Comparison of ENCODE assay signal across 32 cellular contexts in genomic region chr21:37909936-37910335, GRCh38. TPM values are rescaled to one million over a fixed set of nuclear protein-coding genes. Genes with fewer than 3 reads are reported as not detected.
DNase-seq lines count a peak whose midpoint lies in the region; ATAC-seq, FAIRE-seq and TF ChIP-seq lines count a peak whose summit lies in the region.
"Had no signal": no experiment of that assay in that cellular context is flagged by ENCODE, and none has a peak within 500 bp of the region (broad histone marks: within the 10 kb centered on the region; RNA-seq: fewer than 3 reads in every experiment).

No MANE protein-coding gene starts in this region.

- POLR2A ChIA-PET in Panc1 (lab: Charles Lee) = interaction anchor here (0.6 kb wide), 1 partner anchor 201 kb away, joined by 4 read pairs; no protein-coding TSS in a partner anchor
- POLR2A ChIA-PET in HepG2 (lab: Yijun Ruan, JAX) = no interaction called here

- H2AFZ ChIP-seq in osteoblast (ENCODE audit: low read length) (no peak overlapping the region), trophoblast cell (ENCODE audit: insufficient read depth, low read length, poor library complexity) (no peak overlapping the region), HepG2 (ENCODE audit: low read length) (no peak overlapping the region)
- H2AFZ ChIP-seq: PC-9 had no signal

- no peak overlapping the region for H3K4me3 Mint-ChIP-seq in endodermal cell
- H3K4me3 Mint-ChIP-seq: activated naive CD4-positive, alpha-beta T cell treated with anti-CD3 and anti-CD28 coated beads, Interleukin-2, amount 50 U/mL, for 24 hours; stimulated activated effector memory CD8-positive, alpha-beta T cell treated with anti-CD3 and anti-CD28 coated beads, Interleukin-12 subunit alpha, Interleukin-12 subunit beta, amount 100 ng/mL, for 72 hours had no signal

- intact Hi-C loops in Panc1 (cut with micrococcal nuclease; ENCODE audit: unreplicated experiment) (no loop called here), HepG2 (cut with micrococcal nuclease; ENCODE audit: unreplicated experiment) (no loop called here)

- DNase-seq in H7 (peak; percentile 34), Panc1 (ENCODE audit: low read depth, low spot score) (no peak), endodermal cell (no peak), osteoblast (ENCODE audit: insufficient read length, low spot score, missing footprints) (no peak), trophoblast cell (no peak), NCI-H510A treated with DMSO at 0.1 percent for 48 hours (lab: John Stamatoyannopoulos, UW) (no peak), HepG2 (ENCODE audit: low spot score) (no peak)
- DNase-seq: activated CD4-positive, alpha-beta T cell treated with anti-CD3 and anti-CD28 coated beads for 48 hours; activated CD8-positive, alpha-beta memory T cell treated with anti-CD3 and anti-CD28 coated beads for 24 hours; activated T-cell treated with anti-CD3 and anti-CD28 coated beads for 4 hours; amniotic stem cell; C1 segment of cervical spinal cord; COR-L47; effector memory CD4-positive, alpha-beta T cell; foreskin keratinocyte; heart left ventricle; left ventricle myocardium inferior; NCI-H446 treated with DMSO at 0.1 percent for 48 hours; PC-9; SHP77; SW 1271 had no signal

- H3K36me3 ChIP-seq in H7 (replicated peaks; ENCODE audit: control insufficient read depth, insufficient read depth, low read length) (no peaks in the 10 kb centered on the region), Panc1 (ENCODE audit: control insufficient read depth, insufficient read depth, low read length) (no peaks in the 10 kb centered on the region), endodermal cell (ENCODE audit: control insufficient read depth, insufficient read depth, low read length) (no peaks in the 10 kb centered on the region), osteoblast (ENCODE audit: insufficient read depth, low read length) (no peaks in the 10 kb centered on the region), trophoblast cell (ENCODE audit: control insufficient read depth in 1 of 2, insufficient read depth in 2 of 2, low read length in 2 of 2) (no peaks in the 10 kb centered on the region), HepG2 (replicated peaks in 1 of 2; ENCODE audit: control insufficient read depth in 1 of 2, insufficient read depth in 2 of 2, low read length in 2 of 2) (no peaks in the 10 kb centered on the region)
- H3K36me3 ChIP-seq: heart left ventricle, left ventricle myocardium inferior, neutrophil, tibial nerve had no signal

- H3K27ac Mint-ChIP-seq in endodermal cell = no peak overlapping the region
- H3K27ac Mint-ChIP-seq: activated naive CD4-positive, alpha-beta T cell treated with anti-CD3 and anti-CD28 coated beads, Interleukin-2, amount 50 U/mL, for 24 hours; activated T-helper 2 cell treated with anti-CD3 and anti-CD28 coated beads, Interferon-gamma antibody, Interleukin-2, Interleukin-4, amounts not matched to agents 10 μg/mL and 5 μg/mL and 100 μg/mL, durations not matched to agents 14 hours and 24 hours and 36 hours; stimulated activated effector memory CD8-positive, alpha-beta T cell treated with anti-CD3 and anti-CD28 coated beads, Interleukin-12 subunit alpha, Interleukin-12 subunit beta, amount 100 ng/mL, for 72 hours had no signal

- H3K18ac ChIP-seq in trophoblast cell (ENCODE audit: low read length) = no peak overlapping the region

- H3K79me2 ChIP-seq in osteoblast (ENCODE audit: insufficient read depth, low read length) (no peaks in the 10 kb centered on the region), trophoblast cell (ENCODE audit: control insufficient read depth, insufficient read depth, low read length, poor library complexity) (no peaks in the 10 kb centered on the region), HepG2 (ENCODE audit: insufficient read depth, low read length) (no peaks in the 10 kb centered on the region)

- no peak for TF ChIP-seq RAD21 in HepG2 (CRISPR knock-in tag; IDR thresholded peaks at IDR 0.05)

- H4K8ac ChIP-seq in trophoblast cell (ENCODE audit: low read depth, low read length) = no peak overlapping the region

- WGBS in endodermal cell (ENCODE audit: insufficient coverage in 1 of 2, insufficient read length in 1 of 2), 2 experiments = 91 to 95% methylated on average over 6 of the region's 6 CpGs
- no CpG with 5 or more reads among the region's 6 CpGs for WGBS in trophoblast cell (ENCODE audit: extremely low coverage, insufficient coverage, insufficient read length)
- WGBS in HepG2 (ENCODE audit: low lambda C conversion rate) = 22% methylated on average over 4 of the region's 6 CpGs

- H3K4me2 ChIP-seq in osteoblast (ENCODE audit: insufficient read depth, low read length) = no peak overlapping the region
- no peak overlapping the region for H3K4me2 ChIP-seq in trophoblast cell (ENCODE audit: low read length)
- H3K4me2 ChIP-seq in HepG2 (ENCODE audit: low read depth, low read length) = no peak overlapping the region
- H3K4me2 ChIP-seq: PC-9 had no signal

- no peaks in the 10 kb centered on the region for H4K20me1 ChIP-seq in osteoblast (ENCODE audit: insufficient read depth, low read length)
- H4K20me1 ChIP-seq in HepG2 (ENCODE audit: insufficient read depth, low read length) = no peaks in the 10 kb centered on the region

- ATAC-seq in Panc1 = no peak
- ATAC-seq in HepG2 = no peak
- no peak for ATAC-seq in HG03565 (IDR thresholded peaks at IDR 0.05; ENCODE audit: unreplicated experiment)
- ATAC-seq: foreskin keratinocyte; GM12878; HCT116; heart left ventricle; stimulated activated effector memory CD8-positive, alpha-beta T cell treated with anti-CD3 and anti-CD28 coated beads, Interleukin-12 subunit alpha, Interleukin-12 subunit beta, amount 100 ng/mL, for 72 hours had no signal

- no peak for TF ChIP-seq EP300 in HepG2 (IDR thresholded peaks at IDR 0.05; ENCODE audit: low read depth in 2 of 2, low read length in 2 of 2)
- TF ChIP-seq EP300 in HepG2 (CRISPR knock-in tag; IDR thresholded peaks at IDR 0.05; ENCODE audit: borderline replicate concordance) = no peak

- no TSS peak for BruUV-seq in Panc1 (replicated peaks; lab: Mats Ljungman, UMichigan)
- BruUV-seq in HepG2 (replicated peaks; lab: Mats Ljungman, UMichigan) = no TSS peak

- no peak overlapping the region for H2BK12ac ChIP-seq in trophoblast cell (ENCODE audit: low read length)

- no peak overlapping the region for H4K12ac ChIP-seq in trophoblast cell (ENCODE audit: low read depth, low read length)

- no peak overlapping the region for H3K4ac ChIP-seq in trophoblast cell (ENCODE audit: low read depth, low read length)

- peaks cover 30% of the 10 kb centered on the region for H3K27me3 Mint-ChIP-seq in endodermal cell (ENCODE audit: insufficient read depth)

- H3K4me3 ChIP-seq in H7 (ENCODE audit: insufficient read depth, low read depth, low read length) = no peak overlapping the region
- no peak overlapping the region for H3K4me3 ChIP-seq in Panc1 (ENCODE audit: low read depth in 2 of 2, low read length in 2 of 2)
- H3K4me3 ChIP-seq in endodermal cell (ENCODE audit: low read length) = no peak overlapping the region
- no peak overlapping the region for H3K4me3 ChIP-seq in osteoblast (ENCODE audit: insufficient read depth, low read length)
- no peak overlapping the region for H3K4me3 ChIP-seq in trophoblast cell (ENCODE audit: low read depth, low read length)
- H3K4me3 ChIP-seq in HepG2 (replicated peaks in 1 of 3; ENCODE audit: insufficient read depth in 1 of 3, low read depth in 2 of 3, low read length in 3 of 3) = no peak overlapping the region
- H3K4me3 ChIP-seq: GM12878, heart left ventricle, left ventricle myocardium inferior, PC-9, tibial nerve had no signal

- no peak overlapping the region for H3K14ac ChIP-seq in trophoblast cell (ENCODE audit: low read length)

- no peak overlapping the region for H2BK120ac ChIP-seq in trophoblast cell (ENCODE audit: insufficient read depth, low read length, poor library complexity)

- no peaks in the 10 kb centered on the region for H3K36me3 Mint-ChIP-seq in endodermal cell (ENCODE audit: low read depth)
- H3K36me3 Mint-ChIP-seq: activated naive CD4-positive, alpha-beta T cell treated with anti-CD3 and anti-CD28 coated beads, Interleukin-2, amount 50 U/mL, for 24 hours; stimulated activated effector memory CD8-positive, alpha-beta T cell treated with anti-CD3 and anti-CD28 coated beads, Interleukin-12 subunit alpha, Interleukin-12 subunit beta, amount 100 ng/mL, for 72 hours had no signal

- H3K27me3 ChIP-seq in H7 (ENCODE audit: control insufficient read depth, insufficient read depth, low read length) = peaks cover 7% of the 10 kb centered on the region
- H3K27me3 ChIP-seq in Panc1 (ENCODE audit: control insufficient read depth, insufficient read depth, low read length) = peaks cover 7% of the 10 kb centered on the region
- H3K27me3 ChIP-seq in endodermal cell (ENCODE audit: control insufficient read depth, insufficient read depth, low read length, poor library complexity, severe bottlenecking) = peaks cover 50% of the 10 kb centered on the region
- H3K27me3 ChIP-seq in osteoblast (ENCODE audit: insufficient read depth, low read length) = peaks cover 41% of the 10 kb centered on the region
- peaks cover 4% of the 10 kb centered on the region for H3K27me3 ChIP-seq in trophoblast cell (ENCODE audit: insufficient read depth, low read length)
- no peaks in the 10 kb centered on the region; a peak in 1 of 5 replicates for H3K27me3 ChIP-seq in HepG2 (ENCODE audit: control insufficient read depth in 1 of 2, insufficient read depth in 2 of 2, low read length in 2 of 2)

- CTCF ChIA-PET in Panc1 (lab: Charles Lee) = no interaction called here
- CTCF ChIA-PET in HepG2 (lab: Yijun Ruan, JAX; ENCODE audit: low intra/inter-chr PET ratio, low total read pairs) = no interaction called here

- H3K9me3 Mint-ChIP-seq in endodermal cell = no peaks in the 10 kb centered on the region
- H3K9me3 Mint-ChIP-seq: activated naive CD4-positive, alpha-beta T cell treated with anti-CD3 and anti-CD28 coated beads, Interleukin-2, amount 50 U/mL, for 24 hours; activated T-helper 2 cell treated with anti-CD3 and anti-CD28 coated beads, Interferon-gamma antibody, Interleukin-2, Interleukin-4, amounts not matched to agents 10 μg/mL and 5 μg/mL and 100 μg/mL, durations not matched to agents 14 hours and 24 hours and 36 hours; stimulated activated effector memory CD8-positive, alpha-beta T cell treated with anti-CD3 and anti-CD28 coated beads, Interleukin-12 subunit alpha, Interleukin-12 subunit beta, amount 100 ng/mL, for 72 hours had no signal

- H4K91ac ChIP-seq in trophoblast cell (ENCODE audit: low read depth, low read length) = no peak overlapping the region

- H3K4me1 ChIP-seq in Panc1 (ENCODE audit: control insufficient read depth, insufficient read depth, low read length) (no peaks in the 10 kb centered on the region), endodermal cell (ENCODE audit: control insufficient read depth, insufficient read depth, low read length) (no peaks in the 10 kb centered on the region), osteoblast (ENCODE audit: insufficient read depth, low read length) (no peaks in the 10 kb centered on the region), trophoblast cell (ENCODE audit: control insufficient read depth in 1 of 2, insufficient read depth in 2 of 2, low read length in 2 of 2) (no peaks in the 10 kb centered on the region), HepG2 (ENCODE audit: insufficient read depth, low read length) (no peaks in the 10 kb centered on the region)
- H3K4me1 ChIP-seq: foreskin keratinocyte had no signal

- H3K79me1 ChIP-seq in trophoblast cell (ENCODE audit: low read length) = no peaks in the 10 kb centered on the region

- H3K9me3 ChIP-seq in Panc1 (ENCODE audit: control insufficient read depth, insufficient read depth, low read depth, low read length) (no peaks in the 10 kb centered on the region), endodermal cell (ENCODE audit: control insufficient read depth, low read length) (no peaks in the 10 kb centered on the region), osteoblast (ENCODE audit: low read depth, low read length) (no peaks in the 10 kb centered on the region), trophoblast cell (ENCODE audit: insufficient read depth, low read depth, low read length) (no peaks in the 10 kb centered on the region), HepG2 (ENCODE audit: low read length) (no peaks in the 10 kb centered on the region)
- H3K9me3 ChIP-seq: heart left ventricle, left ventricle myocardium inferior, neutrophil, tibial nerve had no signal

- no peak overlapping the region for H3K9ac ChIP-seq in endodermal cell (ENCODE audit: extremely low read depth, low read length, poor library complexity, severe bottlenecking)
- H3K9ac ChIP-seq in trophoblast cell (ENCODE audit: low read length) = no peak overlapping the region
- no peak overlapping the region for H3K9ac ChIP-seq in HepG2 (ENCODE audit: insufficient read depth, low read depth, low read length)

- H3K23ac ChIP-seq in trophoblast cell (ENCODE audit: low read length) = no peak overlapping the region

- no peak overlapping the region for H2AK5ac ChIP-seq in trophoblast cell (ENCODE audit: low read length)

- TF ChIP-seq CTCF in Panc1 (IDR thresholded peaks at IDR 0.05) = peak; percentile 32
- TF ChIP-seq CTCF in endodermal cell (conservative IDR thresholded peaks at IDR 0.05) = peak; percentile 66
- TF ChIP-seq CTCF in osteoblast (IDR thresholded peaks at IDR 0.05; ENCODE audit: extremely low read depth, low read depth, low read length) = peak; percentile 33
- TF ChIP-seq CTCF in HepG2 (CRISPR knock-in tag; IDR thresholded peaks at IDR 0.05) = no peak

- H3K27ac ChIP-seq in Panc1 (ENCODE audit: low read length) (no peak overlapping the region), endodermal cell (ENCODE audit: low read depth, low read length) (no peak overlapping the region), osteoblast (ENCODE audit: low read depth, low read length) (no peak overlapping the region), trophoblast cell (ENCODE audit: low read depth, low read length) (no peak overlapping the region), HepG2 (ENCODE audit: extremely low read length, insufficient read depth, low read length) (no peak overlapping the region)
- H3K27ac ChIP-seq: foreskin keratinocyte, heart left ventricle, left ventricle myocardium inferior, neutrophil, PC-9, tibial nerve had no signal

- peaks cover 5% of the 10 kb centered on the region for H3K4me1 Mint-ChIP-seq in endodermal cell
- H3K4me1 Mint-ChIP-seq: activated naive CD4-positive, alpha-beta T cell treated with anti-CD3 and anti-CD28 coated beads, Interleukin-2, amount 50 U/mL, for 24 hours; stimulated activated effector memory CD8-positive, alpha-beta T cell treated with anti-CD3 and anti-CD28 coated beads, Interleukin-12 subunit alpha, Interleukin-12 subunit beta, amount 100 ng/mL, for 72 hours had no signal

- no peak for TF ChIP-seq POLR2A in HepG2 (IDR thresholded peaks at IDR 0.05; ENCODE audit: insufficient read depth in 1 of 2, low read depth in 2 of 2, low read length in 2 of 2)

- H2BK5ac ChIP-seq in trophoblast cell (ENCODE audit: low read depth, low read length, poor library complexity) = no peak overlapping the region

- in situ Hi-C loops in Panc1 (cut with HindIII; ENCODE audit: low pct_unique_long_range_greater_than_20kb, low sequenced_read_pairs) = no loop called here
- in situ Hi-C loops in HepG2 (cut with HindIII; ENCODE audit: extremely low pct_ligation_motif_present, low pct_unique_long_range_greater_than_20kb) = no loop called here

- no peak for FAIRE-seq in HepG2 (lab: Jason Lieb, UNC)
- FAIRE-seq: colon, GM12878, keratinocyte had no signal

RNA-seq across cellular contexts. Expression of gene KCNJ6, which starts 6.3 kb away (rescaled TPM):
- total RNA-seq in H7 (2014; rRNA removed; shearing (Covaris generic)) = not detected in 2 replicates
- total RNA-seq in Panc1 (2021; ENCODE audit: unreplicated experiment) (not detected), endodermal cell (under 1 TPM in 1 of 2 donors, not detected in 1; 0.33 TPM), osteoblast (under 0.01 and 0.36 TPM in 2 replicates), HepG2 (2016; rRNA removed; fragmentation: Illumina TruSeq; extraction: Trizol) (not detected in 2 replicates)
- not detected for polyA plus RNA-seq in Panc1 (2012; ENCODE audit: insufficient read length)
- 0.25 TPM for polyA plus RNA-seq in endodermal cell (2013, experiment 1 of 2)
- polyA plus RNA-seq in endodermal cell (2013, experiment 2 of 2) = 0.17 TPM
- polyA plus RNA-seq in trophoblast cell (2013) = 0.10 TPM in 2 replicates
- total RNA-seq in HepG2 (2016; cell fraction: cytosol; rRNA removed; fragmentation: Illumina TruSeq; extraction: Trizol; ENCODE audit: low read depth) = not detected in 2 replicates
- not detected in 2 replicates for total RNA-seq in HepG2 (2016; cell fraction: insoluble cytoplasmic fraction; rRNA removed; fragmentation: Illumina TruSeq; extraction: Trizol)
- not detected in 2 replicates for total RNA-seq in HepG2 (2016; cell fraction: membrane; rRNA removed; fragmentation: Illumina TruSeq; extraction: Trizol)
- total RNA-seq in HepG2 (2016; cell fraction: nucleus; rRNA removed; fragmentation: Illumina TruSeq; extraction: Trizol) = not detected in 2 replicates
- polyA plus RNA-seq in HepG2 (2011; rRNA removed) = not detected in 2 replicates
- not detected in 2 replicates for polyA plus RNA-seq in HepG2 (2011; cell fraction: cytosol; rRNA removed)
- polyA plus RNA-seq in HepG2 (2011; cell fraction: nucleus; rRNA removed) = not detected in 2 replicates
- not detected in 2 replicates for polyA plus RNA-seq in HepG2 (2012)
- not detected in 2 replicates for polyA plus RNA-seq in HepG2 (2016; cell fraction: cytosol; fragmentation: Illumina TruSeq; extraction: Trizol; ENCODE audit: low read depth)
- polyA plus RNA-seq in HepG2 (2016; cell fraction: insoluble cytoplasmic fraction; fragmentation: Illumina TruSeq; extraction: Trizol; ENCODE audit: low read depth) = not detected in 2 replicates
- polyA plus RNA-seq in HepG2 (2016; cell fraction: membrane; fragmentation: Illumina TruSeq; extraction: Trizol; ENCODE audit: low read depth) = not detected in 2 replicates
- polyA plus RNA-seq in HepG2 (2016; cell fraction: nucleus; fragmentation: Illumina TruSeq; extraction: Trizol; ENCODE audit: insufficient read depth, low read depth) = not detected in 2 replicates
- polyA minus RNA-seq in HepG2 (2011; rRNA and poly(A)+ RNA removed; ENCODE audit: low replicate concordance) = not detected in 2 replicates
- polyA minus RNA-seq in HepG2 (2011; cell fraction: cytosol; rRNA and poly(A)+ RNA removed) = not detected in 2 replicates
- not detected in 2 replicates for polyA minus RNA-seq in HepG2 (2011; cell fraction: nucleus; rRNA and poly(A)+ RNA removed)
- total RNA-seq: activated T-helper 2 cell treated with anti-CD3 and anti-CD28 coated beads, Interferon-gamma antibody, Interleukin-2, Interleukin-4, amounts not matched to agents 10 μg/mL and 5 μg/mL and 100 μg/mL, durations not matched to agents 14 hours and 24 hours and 36 hours; foreskin keratinocyte; GM12878; heart left ventricle; left ventricle myocardium inferior; mesenteric fat pad; PC-9; tibial nerve had no signal
- polyA plus RNA-seq: foreskin keratinocyte, heart left ventricle, keratinocyte had no signal
